17 cellular contexts compared by ENCODE assay signal in genomic region chr1:119015547-119015946, GRCh38. TPM values are rescaled to one million over a fixed set of nuclear protein-coding genes. Genes with fewer than 3 reads are reported as not detected.
DNase-seq lines count a peak whose midpoint lies in the region; ATAC-seq, FAIRE-seq and TF ChIP-seq lines count a peak whose summit lies in the region.
"Had no signal": no experiment of that assay in that cellular context is flagged by ENCODE, and none has a peak within 500 bp of the region (broad histone marks: within the 10 kb centered on the region; RNA-seq: fewer than 3 reads in every experiment).

No MANE protein-coding gene starts in this region.

- H3K36me3 Mint-ChIP-seq in chondrocyte (ENCODE audit: low read depth), result peaks cover 9% of the 10 kb centered on the region

- POLR2A ChIA-PET in HepG2 (lab: Yijun Ruan, JAX), result no interaction called here

- DNase-seq in HepG2 (ENCODE audit: low spot score), result no peak
- no peak for DNase-seq in right lobe of liver
- peak; percentile 18 for DNase-seq in NCI-H69 (lab: John Stamatoyannopoulos, UW)
- DNase-seq in esophagus muscularis mucosa (ENCODE audit: extremely low spot score), result peak; percentile 8
- no peak for DNase-seq in activated CD4-positive, alpha-beta T cell treated with anti-CD3 and anti-CD28 coated beads, Interleukin-2, amount 50 U/mL, for 48 hours
- DNase-seq in chondrocyte (ENCODE audit: low spot score), result no peak
- DNase-seq in middle frontal gyrus (ENCODE audit: extremely low spot score, low spot score), result no peak
- DNase-seq: BE2C; CD4-positive, alpha-beta memory T cell; DND-41; GDM1; GOT3; H9 had no signal

- TF ChIP-seq EP300 in HepG2 (IDR thresholded peaks at IDR 0.05; ENCODE audit: low read depth in 2 of 2, low read length in 2 of 2), result no peak
- TF ChIP-seq EP300 in HepG2 (CRISPR knock-in tag; IDR thresholded peaks at IDR 0.05; ENCODE audit: borderline replicate concordance), result no peak
- TF ChIP-seq EP300 in esophagus muscularis mucosa (IDR thresholded peaks at IDR 0.05), result no peak

- in situ Hi-C loops in HepG2 (cut with HindIII; ENCODE audit: extremely low pct_ligation_motif_present, low pct_unique_long_range_greater_than_20kb), result loop anchor here (25.0 kb wide), 2 partner anchors 453 to 853 kb away; no protein-coding TSS in a partner anchor

- H3K4me2 ChIP-seq in HepG2 (ENCODE audit: low read depth, low read length), result no peak overlapping the region
- H3K4me2 ChIP-seq: A549 had no signal

- H3K4me3 ChIP-seq in HepG2 (replicated peaks in 1 of 3; ENCODE audit: insufficient read depth in 1 of 3, low read depth in 2 of 3, low read length in 3 of 3) (no peak overlapping the region), right lobe of liver (no peak overlapping the region), esophagus muscularis mucosa (no peak overlapping the region)
- H3K4me3 ChIP-seq: A549 had no signal

- no peak overlapping the region for H3K27ac ChIP-seq in HepG2 (ENCODE audit: extremely low read length, insufficient read depth, low read length)
- H3K27ac ChIP-seq in right lobe of liver, result no peak overlapping the region
- no peak overlapping the region for H3K27ac ChIP-seq in esophagus muscularis mucosa (replicated peaks in 1 of 4)
- H3K27ac ChIP-seq: A549 had no signal

- H3K4me1 ChIP-seq in HepG2 (ENCODE audit: insufficient read depth, low read length) (no peaks in the 10 kb centered on the region), right lobe of liver (no peaks in the 10 kb centered on the region), esophagus muscularis mucosa (no peaks in the 10 kb centered on the region)
- H3K4me1 ChIP-seq: A549, BE2C had no signal

- H3K79me2 ChIP-seq in HepG2 (ENCODE audit: insufficient read depth, low read length), result no peaks in the 10 kb centered on the region

- H2AFZ ChIP-seq in HepG2 (ENCODE audit: low read length), result no peak overlapping the region

- H3K4me1 Mint-ChIP-seq in chondrocyte (ENCODE audit: low read depth), result no peaks in the 10 kb centered on the region
- H3K4me1 Mint-ChIP-seq: CD4-positive, alpha-beta memory T cell had no signal

- H3K27me3 ChIP-seq in HepG2 (ENCODE audit: control insufficient read depth in 1 of 2, insufficient read depth in 2 of 2, low read length in 2 of 2) (no peaks in the 10 kb centered on the region), right lobe of liver (no peaks in the 10 kb centered on the region), esophagus muscularis mucosa (peaks cover 0 to 3% (median 0%) of the 10 kb centered on the region in 4 donors)

- H3K9me3 Mint-ChIP-seq in chondrocyte (ENCODE audit: low read depth), result peaks cover 7% of the 10 kb centered on the region

- H3K9ac ChIP-seq in HepG2 (ENCODE audit: insufficient read depth, low read depth, low read length), result no peak overlapping the region

- TF ChIP-seq POLR2A in HepG2 (IDR thresholded peaks at IDR 0.05; ENCODE audit: insufficient read depth in 1 of 2, low read depth in 2 of 2, low read length in 2 of 2), result no peak
- TF ChIP-seq POLR2A in right lobe of liver (IDR thresholded peaks at IDR 0.05), result no peak
- TF ChIP-seq POLR2A in esophagus muscularis mucosa (IDR thresholded peaks at IDR 0.05; ENCODE audit: low read depth), result no peak

- intact Hi-C loops in HepG2 (cut with micrococcal nuclease; ENCODE audit: unreplicated experiment) (no loop called here), right lobe of liver (cut with DNase I) (no loop called here), esophagus muscularis mucosa (cut with DNase I) (no loop called here)

- BruUV-seq in HepG2 (replicated peaks; lab: Mats Ljungman, UMichigan), result no TSS peak

- ATAC-seq in HepG2 (no peak), right lobe of liver (no peak)
- ATAC-seq: A549 had no signal

- no peak overlapping the region for H3K27ac Mint-ChIP-seq in chondrocyte (ENCODE audit: unreplicated experiment)
- H3K27ac Mint-ChIP-seq: CD4-positive, alpha-beta memory T cell; H9 had no signal

- no peak overlapping the region for H3K4me3 Mint-ChIP-seq in chondrocyte (ENCODE audit: unreplicated experiment)
- H3K4me3 Mint-ChIP-seq: CD4-positive, alpha-beta memory T cell; H9 had no signal

- no peak for TF ChIP-seq RAD21 in HepG2 (CRISPR knock-in tag; IDR thresholded peaks at IDR 0.05)

- no peaks in the 10 kb centered on the region for H4K20me1 ChIP-seq in HepG2 (ENCODE audit: insufficient read depth, low read length)

- 77% methylated on average over 2 of the region's 2 CpGs for WGBS in HepG2 (ENCODE audit: low lambda C conversion rate)
- WGBS in right lobe of liver (ENCODE audit: insufficient coverage, low coverage, low lambda C conversion rate, missing lambda C conversion rate), result 82% methylated on average over 2 of the region's 2 CpGs
- 82% methylated on average over 2 of the region's 2 CpGs for WGBS in esophagus muscularis mucosa

- TF ChIP-seq CTCF in HepG2 (CRISPR knock-in tag; IDR thresholded peaks at IDR 0.05) (no peak), right lobe of liver (IDR thresholded peaks at IDR 0.05) (no peak), esophagus muscularis mucosa (IDR thresholded peaks at IDR 0.05) (no peak), chondrocyte (IDR thresholded peaks at IDR 0.05) (no peak)

- FAIRE-seq in HepG2 (lab: Jason Lieb, UNC), result no peak
- FAIRE-seq: A549, GM12892, GM19239 had no signal

- no peaks in the 10 kb centered on the region for H3K9me3 ChIP-seq in HepG2 (ENCODE audit: low read length)
- H3K9me3 ChIP-seq in right lobe of liver, result no peaks in the 10 kb centered on the region
- H3K9me3 ChIP-seq in esophagus muscularis mucosa, result no peaks in the 10 kb centered on the region
- H3K9me3 ChIP-seq: A549, BE2C had no signal

- CTCF ChIA-PET in HepG2 (lab: Yijun Ruan, JAX; ENCODE audit: low intra/inter-chr PET ratio, low total read pairs), result no interaction called here

- H3K36me3 ChIP-seq in HepG2 (replicated peaks in 1 of 2; ENCODE audit: control insufficient read depth in 1 of 2, insufficient read depth in 2 of 2, low read length in 2 of 2) (no peaks in the 10 kb centered on the region), right lobe of liver (no peaks in the 10 kb centered on the region), esophagus muscularis mucosa (peaks cover 0 to 3% (median 0%) of the 10 kb centered on the region in 4 donors)
- H3K36me3 ChIP-seq: BE2C had no signal

- no peaks in the 10 kb centered on the region for H3K27me3 Mint-ChIP-seq in chondrocyte (ENCODE audit: low read depth)

TF ChIP-seq in HepG2, 621 proteins besides CTCF, POLR2A, EP300 and RAD21:
- TF ChIP-seq ZNF12 (CRISPR knock-in tag; IDR thresholded peaks at IDR 0.05) (no peak), MAFK (conservative IDR thresholded peaks at IDR 0.05 in 1 of 2, IDR thresholded peaks at IDR 0.05 in 1 of 2; ENCODE audit: low read length in 2 of 2) (peak in 1 of 2 experiments; percentile 33; a peak in 1 of 4 replicates), MAFF (IDR thresholded peaks at IDR 0.05; ENCODE audit: low read depth, low read length) (0 out of 2 replicates have a peak, but pooled peaks have one; percentile 5)

RNA-seq across cellular contexts. Expression of gene TBX15, which starts 27.4 kb away (rescaled TPM):
- 0.42 and 0.49 TPM in 2 replicates for total RNA-seq in HepG2 (2016; rRNA removed; fragmentation: Illumina TruSeq; extraction: Trizol)
- total RNA-seq in HepG2 (2016; cell fraction: cytosol; rRNA removed; fragmentation: Illumina TruSeq; extraction: Trizol; ENCODE audit: low read depth), result not detected in 2 replicates
- 0.28 and 0.51 TPM in 2 replicates for total RNA-seq in HepG2 (2016; cell fraction: insoluble cytoplasmic fraction; rRNA removed; fragmentation: Illumina TruSeq; extraction: Trizol)
- total RNA-seq in HepG2 (2016; cell fraction: membrane; rRNA removed; fragmentation: Illumina TruSeq; extraction: Trizol), result 0.14 and 0.28 TPM in 2 replicates
- 0.22 and 0.37 TPM in 2 replicates for total RNA-seq in HepG2 (2016; cell fraction: nucleus; rRNA removed; fragmentation: Illumina TruSeq; extraction: Trizol)
- 1.9 and 3.5 TPM in 2 replicates for polyA plus RNA-seq in HepG2 (2011; rRNA removed)
- polyA plus RNA-seq in HepG2 (2011; cell fraction: cytosol; rRNA removed), result 1.4 and 3.5 TPM in 2 replicates
- polyA plus RNA-seq in HepG2 (2011; cell fraction: nucleus; rRNA removed), result 1.2 and 1.9 TPM in 2 replicates
- polyA plus RNA-seq in HepG2 (2012), result 5.0 and 5.5 TPM in 2 replicates
- polyA plus RNA-seq in HepG2 (2016; cell fraction: cytosol; fragmentation: Illumina TruSeq; extraction: Trizol; ENCODE audit: low read depth), result 0.06 TPM in 2 replicates
- polyA plus RNA-seq in HepG2 (2016; cell fraction: insoluble cytoplasmic fraction; fragmentation: Illumina TruSeq; extraction: Trizol; ENCODE audit: low read depth), result 0.42 and 0.59 TPM in 2 replicates
- polyA plus RNA-seq in HepG2 (2016; cell fraction: membrane; fragmentation: Illumina TruSeq; extraction: Trizol; ENCODE audit: low read depth), result 0.08 and 0.22 TPM in 2 replicates
- polyA plus RNA-seq in HepG2 (2016; cell fraction: nucleus; fragmentation: Illumina TruSeq; extraction: Trizol; ENCODE audit: insufficient read depth, low read depth), result 0.28 and 0.34 TPM in 2 replicates
- polyA minus RNA-seq in HepG2 (2011; rRNA and poly(A)+ RNA removed; ENCODE audit: low replicate concordance), result 0.58 and 4.3 TPM in 2 replicates
- polyA minus RNA-seq in HepG2 (2011; cell fraction: cytosol; rRNA and poly(A)+ RNA removed), result 1.5 and 2.6 TPM in 2 replicates
- polyA minus RNA-seq in HepG2 (2011; cell fraction: nucleus; rRNA and poly(A)+ RNA removed), result 3.3 and 6.3 TPM in 2 replicates
- total RNA-seq in right lobe of liver, result 10 to 100 TPM in 5 of 6 experiments, under 1 TPM in 1; 0.29 to 56.5 (median 16.5) TPM
- total RNA-seq in esophagus muscularis mucosa, result 1 to 10 TPM in 1 of 4 donors, under 1 TPM in 3; 0.42 to 1.2 (median 0.79) TPM
- total RNA-seq in chondrocyte, result 4.9 to 41.0 TPM (median 37.9 TPM) in 3 replicates
- total RNA-seq: CD4-positive, alpha-beta memory T cell had no signal
- polyA plus RNA-seq: AG04450 had no signal

Comparison
In these comparisons a context has a peak if more than half of its experiments do, and no peak if none do; other contexts are left out.
1. DNase-seq: peak in NCI-H69 (single experiment) and esophagus muscularis mucosa (single experiment); none in HepG2 (single experiment), right lobe of liver (0 of 3), activated CD4-positive, alpha-beta T cell treated with anti-CD3 and anti-CD28 coated beads, Interleukin-2, amount 50 U/mL, for 48 hours (0 of 2), chondrocyte (single experiment) and middle frontal gyrus (single experiment).